In genomic region chr15:99120050-99120777, GRCh38 we compare ENCODE assay signal across 23 cellular contexts. TPM values are rescaled to one million over a fixed set of nuclear protein-coding genes. Genes with fewer than 3 reads are reported as not detected.
DNase-seq lines count a peak whose midpoint lies in the region; ATAC-seq and TF ChIP-seq lines count a peak whose summit lies in the region.
"Had no signal": no experiment of that assay in that cellular context is flagged by ENCODE, and none has a peak within 500 bp of the region (broad histone marks: within the 10 kb centered on the region; RNA-seq: fewer than 3 reads in every experiment).

No MANE protein-coding gene starts in this region.

- H3K36me3 Mint-ChIP-seq in WTC11, result no peaks in the 10 kb centered on the region
- H3K36me3 Mint-ChIP-seq in nephron progenitor cell (ENCODE audit: low read depth), result peaks cover 11% of the 10 kb centered on the region
- H3K36me3 Mint-ChIP-seq: naive B cell had no signal

- H3K27ac ChIP-seq in dorsolateral prefrontal cortex (peak overlapping the region in 47 of 59 donors; percentile 4 to 98 (median 88)), stomach smooth muscle (ENCODE audit: low read length) (peak overlapping the region; percentile 93)
- H3K27ac ChIP-seq: cardiac muscle cell, SJSA1, vagina had no signal

- H3K27ac Mint-ChIP-seq in WTC11 (peak overlapping the region; percentile 16; the same call in 1 of the 2 replicates), nephron progenitor cell (peak overlapping the region; percentile 51)
- H3K27ac Mint-ChIP-seq: activated CD4-positive, alpha-beta T cell treated with anti-CD3 and anti-CD28 coated beads for 36 hours; CD4-positive, alpha-beta T cell had no signal

- H3K36me3 ChIP-seq in stomach smooth muscle (ENCODE audit: control insufficient read depth in 2 of 2, insufficient read depth in 2 of 2, low read length in 2 of 2), result peaks cover 31 to 37% of the 10 kb centered on the region in 2 donors
- H3K36me3 ChIP-seq: cardiac muscle cell had no signal

- H3K9me3 ChIP-seq in stomach smooth muscle (ENCODE audit: control insufficient read depth in 2 of 2, low read length in 2 of 2), result no peaks in the 10 kb centered on the region
- H3K9me3 ChIP-seq: adrenal gland, SJSA1, vagina had no signal

- H3K9me3 Mint-ChIP-seq in WTC11 (no peaks in the 10 kb centered on the region), nephron progenitor cell (no peaks in the 10 kb centered on the region)
- H3K9me3 Mint-ChIP-seq: activated T-cell treated with anti-CD3 and anti-CD28 coated beads, Interleukin-2, amount 50 U/mL, for 4 hours; CD4-positive, alpha-beta T cell; naive B cell had no signal

- POLR2A ChIA-PET in WTC11 (lab: Charles Lee), result no interaction called here

- DNase-seq in WTC11 (ENCODE audit: low spot score), result no peak
- peak in 3 of 10 donors; percentile 19 to 28 (median 25) for DNase-seq in dorsolateral prefrontal cortex
- DNase-seq in nephron progenitor cell, result no peak
- no peak for DNase-seq in SKM-1 treated with dmso at 0.1 percent for 144 hours (lab: John Stamatoyannopoulos, UW; ENCODE audit: unreplicated experiment)
- no peak for DNase-seq in NCI-H2107 treated with DMSO at 0.1 percent for 48 hours (lab: John Stamatoyannopoulos, UW; ENCODE audit: unreplicated experiment)
- DNase-seq: activated CD4-positive, alpha-beta T cell treated with anti-CD3 and anti-CD28 coated beads for 36 hours; activated naive CD4-positive, alpha-beta T cell treated with Interleukin-2 at 50 U/mL for 16 hours; activated T-cell treated with anti-CD3 and anti-CD28 coated beads, Interleukin-2, amount 50 U/mL, for 4 hours; CD4-positive, alpha-beta T cell; mesenchymal stem cell; naive B cell; NCI-H187; NCI-H69; stimulated activated CD4-positive, alpha-beta T cell treated with anti-CD3 and anti-CD28 coated beads, Interleukin-15, amount 100 ng/mL, for 24 hours; T-helper 1 cell had no signal

- intact Hi-C loops in dorsolateral prefrontal cortex (cut with DNase I), result loop anchor here in 1 of 2 donors (5.0 kb wide), 1 partner anchor 72 kb away; no protein-coding TSS in a partner anchor

- peak overlapping the region in 1 of 2 donors; percentile 55 for H3K9ac ChIP-seq in stomach smooth muscle (ENCODE audit: low read length in 2 of 2)

- H3K4me1 Mint-ChIP-seq in WTC11, result peaks cover 24% of the 10 kb centered on the region
- peaks cover 47% of the 10 kb centered on the region for H3K4me1 Mint-ChIP-seq in nephron progenitor cell
- H3K4me1 Mint-ChIP-seq: activated CD4-positive, alpha-beta T cell treated with anti-CD3 and anti-CD28 coated beads for 36 hours; naive B cell had no signal

- H3K4me3 Mint-ChIP-seq in WTC11 (no peak overlapping the region), nephron progenitor cell (peak overlapping the region; percentile 28)
- H3K4me3 Mint-ChIP-seq: activated CD4-positive, alpha-beta T cell treated with anti-CD3 and anti-CD28 coated beads for 36 hours; activated T-cell treated with anti-CD3 and anti-CD28 coated beads, Interleukin-2, amount 50 U/mL, for 4 hours; CD4-positive, alpha-beta T cell had no signal

- CTCF ChIA-PET in WTC11 (lab: Charles Lee), result interaction anchor here (0.8 to 1.3 kb wide), 4 partner anchors 15 to 43 kb away, joined by 3 to 6 read pairs (median 3); no protein-coding TSS in a partner anchor

- H3K27me3 Mint-ChIP-seq in WTC11 (ENCODE audit: low read depth), result no peaks in the 10 kb centered on the region; the same call in 1 of the 2 replicates
- no peaks in the 10 kb centered on the region for H3K27me3 Mint-ChIP-seq in nephron progenitor cell (ENCODE audit: low read depth, poor library complexity)
- H3K27me3 Mint-ChIP-seq: activated CD4-positive, alpha-beta T cell treated with anti-CD3 and anti-CD28 coated beads for 36 hours; CD4-positive, alpha-beta T cell had no signal

- no peak for ATAC-seq in WTC11
- ATAC-seq in HG03354 (IDR thresholded peaks at IDR 0.05; ENCODE audit: poor library complexity, severe bottlenecking, unreplicated experiment), result no peak
- no peak for ATAC-seq in GM18520 (IDR thresholded peaks at IDR 0.05; ENCODE audit: unreplicated experiment)
- ATAC-seq: activated CD4-positive, alpha-beta T cell treated with anti-CD3 and anti-CD28 coated beads for 36 hours; activated T-cell treated with anti-CD3 and anti-CD28 coated beads, Interleukin-2, amount 50 U/mL, for 4 hours; HCT116 had no signal

- no peaks in the 10 kb centered on the region for H3K27me3 ChIP-seq in dorsolateral prefrontal cortex
- H3K27me3 ChIP-seq in stomach smooth muscle (ENCODE audit: control insufficient read depth in 1 of 2, insufficient read depth in 2 of 2, low read length in 2 of 2), result no peaks in the 10 kb centered on the region
- H3K27me3 ChIP-seq: adrenal gland, cardiac muscle cell, SJSA1, vagina had no signal

- H3K4me3 ChIP-seq in dorsolateral prefrontal cortex (no peak overlapping the region), stomach smooth muscle (ENCODE audit: low read length in 2 of 2) (peak overlapping the region; percentile 5 to 49)
- H3K4me3 ChIP-seq: adrenal gland, cardiac muscle cell, SJSA1, vagina had no signal

- peaks cover 94% of the 10 kb centered on the region for H3K4me1 ChIP-seq in stomach smooth muscle (ENCODE audit: control insufficient read depth, insufficient read depth, low read length)

- no peak for TF ChIP-seq CTCF in WTC11 (IDR thresholded peaks at IDR 0.05)
- no peak for TF ChIP-seq CTCF in dorsolateral prefrontal cortex (IDR thresholded peaks at IDR 0.05 in 54 of 56, conservative IDR thresholded peaks at IDR 0.05 in 2 of 56; ENCODE audit: low read depth in 1 of 56, partially characterized antibody in 56 of 56)
- no peak for TF ChIP-seq CTCF in nephron progenitor cell (IDR thresholded peaks at IDR 0.05)

TF ChIP-seq in WTC11, 78 proteins besides CTCF, POLR2A, EP300 and RAD21:
- no peak for TF ChIP-seq AFF4 (CRISPR knock-in tag; IDR thresholded peaks at IDR 0.05; ENCODE audit: borderline replicate concordance)

RNA-seq across cellular contexts. Expression of gene SYNM, which starts 15.3 kb away (rescaled TPM):
- total RNA-seq in WTC11 (2021) (2.1 to 2.2 TPM (median 2.2 TPM) in 3 replicates), dorsolateral prefrontal cortex (100 to 1,000 TPM in 13 of 120 experiments, 10 to 100 TPM in 107; 54.7 to 162 (median 78.7) TPM)

Comparison
In these comparisons a context has a peak if more than half of its experiments do, and no peak if none do; other contexts are left out.
1. H3K4me3 ChIP-seq: peak in stomach smooth muscle (2 of 2); none in dorsolateral prefrontal cortex (0 of 59).
2. RNA of gene SYNM, which starts 15.3 kb away (total RNA-seq): 54.7 to 162 TPM in dorsolateral prefrontal cortex; 2.1 to 2.2 TPM in WTC11; every median in the first group is over 10 times any median in the second.